In the genomic region with DNA sequence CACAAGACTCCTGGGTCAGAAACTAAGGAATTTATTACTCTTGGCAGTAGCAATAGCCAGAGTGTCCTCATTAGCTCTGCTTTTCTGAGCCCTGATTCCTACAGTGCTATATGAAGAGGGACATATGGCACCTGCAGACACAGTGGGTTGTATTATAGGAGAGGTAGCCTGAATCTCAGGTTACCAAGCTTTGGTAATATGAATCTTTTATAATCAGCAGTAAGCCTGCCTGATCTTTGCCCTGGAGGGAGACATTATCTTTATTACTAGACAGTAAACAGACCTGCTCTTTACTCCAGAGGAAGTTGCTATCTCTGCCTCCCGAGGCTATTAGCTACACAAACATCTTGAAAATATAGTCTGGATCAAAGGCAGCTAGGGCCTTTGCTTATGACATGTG, we compare ENCODE assay signal across 1 cellular context.
TF ChIP-seq lines count a peak whose summit lies in the region.

No MANE protein-coding gene starts in this region.

TF ChIP-seq in HEK293, 187 proteins besides CTCF, POLR2A, EP300 and RAD21 (continued from another document and continues in another):
- TF ChIP-seq ZNF274 (IDR thresholded peaks at IDR 0.05; ENCODE audit: low read length) (no peak), ZNF274 (tag by site-specific recombination; IDR thresholded peaks at IDR 0.05; ENCODE audit: borderline replicate concordance) (no peak), GLIS2 (tag by site-specific recombination; IDR thresholded peaks at IDR 0.05) (no peak), ZBTB1 (tag by site-specific recombination; IDR thresholded peaks at IDR 0.05) (no peak), ZNF830 (tag by site-specific recombination; IDR thresholded peaks at IDR 0.05; ENCODE audit: low read depth) (no peak), GLI2 (tag by site-specific recombination; IDR thresholded peaks at IDR 0.05; ENCODE audit: borderline replicate concordance, low read depth) (no peak), ZNF157 (tag by site-specific recombination; IDR thresholded peaks at IDR 0.05) (no peak), ZBTB17 (tag by site-specific recombination; IDR thresholded peaks at IDR 0.05) (no peak), ZNF623 (tag by site-specific recombination; IDR thresholded peaks at IDR 0.05) (no peak), ZNF529 (tag by site-specific recombination; IDR thresholded peaks at IDR 0.05; ENCODE audit: insufficient replicate concordance) (no peak), OVOL3 (tag by site-specific recombination; IDR thresholded peaks at IDR 0.05) (peak; percentile 49; the same call in 1 of the 2 replicates), REPIN1 (tag by site-specific recombination; IDR thresholded peaks at IDR 0.05; ENCODE audit: low read depth) (no peak), ZNF423 (tag by site-specific recombination; IDR thresholded peaks at IDR 0.05) (no peak), ZNF777 (tag by site-specific recombination; IDR thresholded peaks at IDR 0.05; ENCODE audit: borderline replicate concordance) (no peak), ZNF747 (tag by site-specific recombination; IDR thresholded peaks at IDR 0.05) (no peak), ZNF791 (tag by site-specific recombination; IDR thresholded peaks at IDR 0.05) (no peak), ZNF2 (tag by site-specific recombination; IDR thresholded peaks at IDR 0.05) (no peak), SP3 (tag by site-specific recombination; IDR thresholded peaks at IDR 0.05) (no peak), ZBTB7A (tag by site-specific recombination; IDR thresholded peaks at IDR 0.05; ENCODE audit: low read depth) (no peak), ZNF571 (tag by site-specific recombination; IDR thresholded peaks at IDR 0.05) (no peak), ZNF514 (tag by site-specific recombination; IDR thresholded peaks at IDR 0.05) (no peak), ZNF248 (tag by site-specific recombination; IDR thresholded peaks at IDR 0.05) (no peak), ZNF37A (tag by site-specific recombination; IDR thresholded peaks at IDR 0.05) (no peak), ZNF341 (tag by site-specific recombination; IDR thresholded peaks at IDR 0.05; ENCODE audit: low read depth) (no peak), ZNF311 (tag by site-specific recombination; IDR thresholded peaks at IDR 0.05; ENCODE audit: borderline replicate concordance) (no peak), KLF8 (tag by site-specific recombination; IDR thresholded peaks at IDR 0.05) (peak; percentile 34; the same call in 1 of the 2 replicates), ZNF658 (tag by site-specific recombination; IDR thresholded peaks at IDR 0.05) (no peak), GLIS1 (tag by site-specific recombination; IDR thresholded peaks at IDR 0.05) (peak; percentile 38; the same call in 1 of the 2 replicates), ZBTB21 (tag by site-specific recombination; IDR thresholded peaks at IDR 0.05) (no peak), KLF1 (tag by site-specific recombination; IDR thresholded peaks at IDR 0.05) (no peak), ZNF670 (tag by site-specific recombination; IDR thresholded peaks at IDR 0.05; ENCODE audit: low read depth) (no peak), ZNF335 (tag by site-specific recombination; conservative IDR thresholded peaks at IDR 0.05) (no peak), ZNF239 (tag by site-specific recombination; IDR thresholded peaks at IDR 0.05) (no peak), MZF1 (tag by site-specific recombination; IDR thresholded peaks at IDR 0.05; ENCODE audit: borderline replicate concordance) (peak; percentile 78; the same call in 1 of the 2 replicates), ZNF560 (tag by site-specific recombination; IDR thresholded peaks at IDR 0.05; ENCODE audit: borderline replicate concordance) (no peak), ZFP69B (tag by site-specific recombination; IDR thresholded peaks at IDR 0.05) (no peak), ZNF302 (tag by site-specific recombination; IDR thresholded peaks at IDR 0.05; ENCODE audit: low read depth) (no peak), ZNF521 (tag by site-specific recombination; IDR thresholded peaks at IDR 0.05) (no peak), ZNF112 (tag by site-specific recombination; IDR thresholded peaks at IDR 0.05) (no peak), ZNF610 (tag by site-specific recombination; IDR thresholded peaks at IDR 0.05; ENCODE audit: borderline replicate concordance) (peak; percentile 74; the same call in 1 of the 2 replicates), ZNF629 (tag by site-specific recombination; IDR thresholded peaks at IDR 0.05) (0 out of 2 replicates have a peak, but pooled peaks have one; percentile 20), ZNF76 (tag by site-specific recombination; IDR thresholded peaks at IDR 0.05; ENCODE audit: borderline replicate concordance, low read depth) (no peak), ZNF354C (tag by site-specific recombination; IDR thresholded peaks at IDR 0.05; ENCODE audit: borderline replicate concordance, low read depth) (no peak), ZNF792 (tag by site-specific recombination; IDR thresholded peaks at IDR 0.05) (no peak), ZBTB48 (tag by site-specific recombination; IDR thresholded peaks at IDR 0.05) (no peak), ZNF202 (tag by site-specific recombination; IDR thresholded peaks at IDR 0.05; ENCODE audit: borderline replicate concordance) (no peak), ZFHX2 (tag by site-specific recombination; conservative IDR thresholded peaks at IDR 0.05) (no peak), ZNF558 (tag by site-specific recombination; IDR thresholded peaks at IDR 0.05) (no peak), ZNF404 (tag by site-specific recombination; IDR thresholded peaks at IDR 0.05) (no peak), KLF10 (tag by site-specific recombination; IDR thresholded peaks at IDR 0.05) (no peak), ZNF433 (tag by site-specific recombination; IDR thresholded peaks at IDR 0.05; ENCODE audit: low read depth) (no peak)
- TF ChIP-seq, protein P1, sequence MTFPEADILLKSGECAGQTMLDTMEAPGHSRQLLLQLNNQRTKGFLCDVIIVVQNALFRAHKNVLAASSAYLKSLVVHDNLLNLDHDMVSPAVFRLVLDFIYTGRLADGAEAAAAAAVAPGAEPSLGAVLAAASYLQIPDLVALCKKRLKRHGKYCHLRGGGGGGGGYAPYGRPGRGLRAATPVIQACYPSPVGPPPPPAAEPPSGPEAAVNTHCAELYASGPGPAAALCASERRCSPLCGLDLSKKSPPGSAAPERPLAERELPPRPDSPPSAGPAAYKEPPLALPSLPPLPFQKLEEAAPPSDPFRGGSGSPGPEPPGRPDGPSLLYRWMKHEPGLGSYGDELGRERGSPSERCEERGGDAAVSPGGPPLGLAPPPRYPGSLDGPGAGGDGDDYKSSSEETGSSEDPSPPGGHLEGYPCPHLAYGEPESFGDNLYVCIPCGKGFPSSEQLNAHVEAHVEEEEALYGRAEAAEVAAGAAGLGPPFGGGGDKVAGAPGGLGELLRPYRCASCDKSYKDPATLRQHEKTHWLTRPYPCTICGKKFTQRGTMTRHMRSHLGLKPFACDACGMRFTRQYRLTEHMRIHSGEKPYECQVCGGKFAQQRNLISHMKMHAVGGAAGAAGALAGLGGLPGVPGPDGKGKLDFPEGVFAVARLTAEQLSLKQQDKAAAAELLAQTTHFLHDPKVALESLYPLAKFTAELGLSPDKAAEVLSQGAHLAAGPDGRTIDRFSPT (tag by site-specific recombination; IDR thresholded peaks at IDR 0.05): no peak
- TF ChIP-seq, protein P2, sequence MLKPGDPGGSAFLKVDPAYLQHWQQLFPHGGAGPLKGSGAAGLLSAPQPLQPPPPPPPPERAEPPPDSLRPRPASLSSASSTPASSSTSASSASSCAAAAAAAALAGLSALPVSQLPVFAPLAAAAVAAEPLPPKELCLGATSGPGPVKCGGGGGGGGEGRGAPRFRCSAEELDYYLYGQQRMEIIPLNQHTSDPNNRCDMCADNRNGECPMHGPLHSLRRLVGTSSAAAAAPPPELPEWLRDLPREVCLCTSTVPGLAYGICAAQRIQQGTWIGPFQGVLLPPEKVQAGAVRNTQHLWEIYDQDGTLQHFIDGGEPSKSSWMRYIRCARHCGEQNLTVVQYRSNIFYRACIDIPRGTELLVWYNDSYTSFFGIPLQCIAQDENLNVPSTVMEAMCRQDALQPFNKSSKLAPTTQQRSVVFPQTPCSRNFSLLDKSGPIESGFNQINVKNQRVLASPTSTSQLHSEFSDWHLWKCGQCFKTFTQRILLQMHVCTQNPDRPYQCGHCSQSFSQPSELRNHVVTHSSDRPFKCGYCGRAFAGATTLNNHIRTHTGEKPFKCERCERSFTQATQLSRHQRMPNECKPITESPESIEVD (tag by site-specific recombination; IDR thresholded peaks at IDR 0.05): peak; percentile 68
- TF ChIP-seq, protein P3, sequence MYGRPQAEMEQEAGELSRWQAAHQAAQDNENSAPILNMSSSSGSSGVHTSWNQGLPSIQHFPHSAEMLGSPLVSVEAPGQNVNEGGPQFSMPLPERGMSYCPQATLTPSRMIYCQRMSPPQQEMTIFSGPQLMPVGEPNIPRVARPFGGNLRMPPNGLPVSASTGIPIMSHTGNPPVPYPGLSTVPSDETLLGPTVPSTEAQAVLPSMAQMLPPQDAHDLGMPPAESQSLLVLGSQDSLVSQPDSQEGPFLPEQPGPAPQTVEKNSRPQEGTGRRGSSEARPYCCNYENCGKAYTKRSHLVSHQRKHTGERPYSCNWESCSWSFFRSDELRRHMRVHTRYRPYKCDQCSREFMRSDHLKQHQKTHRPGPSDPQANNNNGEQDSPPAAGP (tag by site-specific recombination; IDR thresholded peaks at IDR 0.05): no peak
- TF ChIP-seq, protein P4, sequence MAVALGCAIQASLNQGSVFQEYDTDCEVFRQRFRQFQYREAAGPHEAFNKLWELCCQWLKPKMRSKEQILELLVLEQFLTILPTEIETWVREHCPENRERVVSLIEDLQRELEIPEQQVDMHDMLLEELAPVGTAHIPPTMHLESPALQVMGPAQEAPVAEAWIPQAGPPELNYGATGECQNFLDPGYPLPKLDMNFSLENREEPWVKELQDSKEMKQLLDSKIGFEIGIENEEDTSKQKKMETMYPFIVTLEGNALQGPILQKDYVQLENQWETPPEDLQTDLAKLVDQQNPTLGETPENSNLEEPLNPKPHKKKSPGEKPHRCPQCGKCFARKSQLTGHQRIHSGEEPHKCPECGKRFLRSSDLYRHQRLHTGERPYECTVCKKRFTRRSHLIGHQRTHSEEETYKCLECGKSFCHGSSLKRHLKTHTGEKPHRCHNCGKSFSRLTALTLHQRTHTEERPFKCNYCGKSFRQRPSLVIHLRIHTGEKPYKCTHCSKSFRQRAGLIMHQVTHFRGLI (tag by site-specific recombination; IDR thresholded peaks at IDR 0.05): no peak
- TF ChIP-seq, protein P5, sequence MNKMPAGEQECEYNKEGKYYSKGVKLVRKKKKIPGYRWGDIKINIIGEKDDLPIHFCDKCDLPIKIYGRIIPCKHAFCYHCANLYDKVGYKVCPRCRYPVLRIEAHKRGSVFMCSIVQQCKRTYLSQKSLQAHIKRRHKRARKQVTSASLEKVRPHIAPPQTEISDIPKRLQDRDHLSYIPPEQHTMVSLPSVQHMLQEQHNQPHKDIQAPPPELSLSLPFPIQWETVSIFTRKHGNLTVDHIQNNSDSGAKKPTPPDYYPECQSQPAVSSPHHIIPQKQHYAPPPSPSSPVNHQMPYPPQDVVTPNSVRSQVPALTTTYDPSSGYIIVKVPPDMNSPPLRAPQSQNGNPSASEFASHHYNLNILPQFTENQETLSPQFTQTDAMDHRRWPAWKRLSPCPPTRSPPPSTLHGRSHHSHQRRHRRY (tag by site-specific recombination; IDR thresholded peaks at IDR 0.05): no peak
- TF ChIP-seq, protein P6, sequence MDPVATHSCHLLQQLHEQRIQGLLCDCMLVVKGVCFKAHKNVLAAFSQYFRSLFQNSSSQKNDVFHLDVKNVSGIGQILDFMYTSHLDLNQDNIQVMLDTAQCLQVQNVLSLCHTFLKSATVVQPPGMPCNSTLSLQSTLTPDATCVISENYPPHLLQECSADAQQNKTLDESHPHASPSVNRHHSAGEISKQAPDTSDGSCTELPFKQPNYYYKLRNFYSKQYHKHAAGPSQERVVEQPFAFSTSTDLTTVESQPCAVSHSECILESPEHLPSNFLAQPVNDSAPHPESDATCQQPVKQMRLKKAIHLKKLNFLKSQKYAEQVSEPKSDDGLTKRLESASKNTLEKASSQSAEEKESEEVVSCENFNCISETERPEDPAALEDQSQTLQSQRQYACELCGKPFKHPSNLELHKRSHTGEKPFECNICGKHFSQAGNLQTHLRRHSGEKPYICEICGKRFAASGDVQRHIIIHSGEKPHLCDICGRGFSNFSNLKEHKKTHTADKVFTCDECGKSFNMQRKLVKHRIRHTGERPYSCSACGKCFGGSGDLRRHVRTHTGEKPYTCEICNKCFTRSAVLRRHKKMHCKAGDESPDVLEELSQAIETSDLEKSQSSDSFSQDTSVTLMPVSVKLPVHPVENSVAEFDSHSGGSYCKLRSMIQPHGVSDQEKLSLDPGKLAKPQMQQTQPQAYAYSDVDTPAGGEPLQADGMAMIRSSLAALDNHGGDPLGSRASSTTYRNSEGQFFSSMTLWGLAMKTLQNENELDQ (tag by site-specific recombination; IDR thresholded peaks at IDR 0.05; ENCODE audit: low read depth): no peak
- TF ChIP-seq, protein P7, sequence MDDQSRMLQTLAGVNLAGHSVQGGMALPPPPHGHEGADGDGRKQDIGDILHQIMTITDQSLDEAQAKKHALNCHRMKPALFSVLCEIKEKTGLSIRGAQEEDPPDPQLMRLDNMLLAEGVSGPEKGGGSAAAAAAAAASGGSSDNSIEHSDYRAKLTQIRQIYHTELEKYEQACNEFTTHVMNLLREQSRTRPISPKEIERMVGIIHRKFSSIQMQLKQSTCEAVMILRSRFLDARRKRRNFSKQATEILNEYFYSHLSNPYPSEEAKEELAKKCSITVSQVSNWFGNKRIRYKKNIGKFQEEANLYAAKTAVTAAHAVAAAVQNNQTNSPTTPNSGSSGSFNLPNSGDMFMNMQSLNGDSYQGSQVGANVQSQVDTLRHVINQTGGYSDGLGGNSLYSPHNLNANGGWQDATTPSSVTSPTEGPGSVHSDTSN (CRISPR knock-in tag; IDR thresholded peaks at IDR 0.05): no peak
- TF ChIP-seq, protein P8, sequence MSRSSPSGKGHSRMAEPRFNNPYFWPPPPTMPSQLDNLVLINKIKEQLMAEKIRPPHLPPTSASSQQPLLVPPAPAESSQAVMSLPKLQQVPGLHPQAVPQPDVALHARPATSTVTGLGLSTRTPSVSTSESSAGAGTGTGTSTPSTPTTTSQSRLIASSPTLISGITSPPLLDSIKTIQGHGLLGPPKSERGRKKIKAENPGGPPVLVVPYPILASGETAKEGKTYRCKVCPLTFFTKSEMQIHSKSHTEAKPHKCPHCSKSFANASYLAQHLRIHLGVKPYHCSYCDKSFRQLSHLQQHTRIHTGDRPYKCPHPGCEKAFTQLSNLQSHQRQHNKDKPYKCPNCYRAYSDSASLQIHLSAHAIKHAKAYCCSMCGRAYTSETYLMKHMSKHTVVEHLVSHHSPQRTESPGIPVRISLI (tag by site-specific recombination; IDR thresholded peaks at IDR 0.05): no peak
